Comparison of ENCODE assay signal across 16 cellular contexts in the genomic region with DNA sequence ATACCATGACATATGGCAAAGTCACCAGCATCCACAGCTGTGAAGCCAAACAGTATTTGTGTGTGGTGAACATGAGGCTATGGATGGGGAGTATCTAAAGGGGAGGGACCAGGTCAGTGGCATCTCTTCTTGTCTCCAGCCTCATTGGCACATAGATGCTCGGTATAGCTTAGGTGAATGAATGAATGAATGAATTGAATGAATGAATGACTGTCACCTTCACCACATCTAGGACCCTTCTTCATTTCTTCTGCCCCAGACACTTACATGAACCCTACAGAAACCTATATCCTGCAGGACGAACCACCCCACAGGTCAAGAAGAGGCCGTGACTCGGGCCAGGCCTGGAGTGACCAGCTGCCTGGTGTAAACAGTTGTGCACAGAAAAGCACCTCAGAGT. TPM values are rescaled to one million over a fixed set of nuclear protein-coding genes. Genes with fewer than 3 reads are reported as not detected.
DNase-seq lines count a peak whose midpoint lies in the region; ATAC-seq, FAIRE-seq and TF ChIP-seq lines count a peak whose summit lies in the region.
"Had no signal": no experiment of that assay in that cellular context is flagged by ENCODE, and none has a peak within 500 bp of the region (broad histone marks: within the 10 kb centered on the region; RNA-seq: fewer than 3 reads in every experiment).

No MANE protein-coding gene starts in this region.

- H3K36me3 Mint-ChIP-seq in CD14-positive monocyte = peaks cover 19 to 20% of the 10 kb centered on the region in 2 donors
- H3K36me3 Mint-ChIP-seq in CD8-positive, alpha-beta T cell = no peaks in the 10 kb centered on the region
- H3K36me3 Mint-ChIP-seq in activated T-cell treated with anti-CD3 and anti-CD28 coated beads, Interleukin-2, amount 50 U/mL, for 24 hours (ENCODE audit: low read depth) = no peaks in the 10 kb centered on the region
- H3K36me3 Mint-ChIP-seq: CD8-positive, alpha-beta memory T cell had no signal

- H3K79me2 ChIP-seq in GM12878 (ENCODE audit: control insufficient read depth, insufficient read depth, low read length) = no peaks in the 10 kb centered on the region

- H3K27me3 ChIP-seq in GM12878 (replicated peaks in 1 of 2; ENCODE audit: control insufficient read depth in 2 of 2, insufficient read depth in 2 of 2, low read length in 1 of 2) (no peaks in the 10 kb centered on the region), neutrophil (no peaks in the 10 kb centered on the region)
- H3K27me3 ChIP-seq in CD8-positive, alpha-beta T cell (ENCODE audit: insufficient read depth, low read length) = no peaks in the 10 kb centered on the region

- no peaks in the 10 kb centered on the region for H4K20me1 ChIP-seq in GM12878 (ENCODE audit: control insufficient read depth, insufficient read depth)

- RAD21 ChIA-PET in GM12878 (lab: Charles Lee; ENCODE audit: unreplicated experiment) = no interaction called here

- POLR2A ChIA-PET in GM12878 (lab: Charles Lee) = no interaction called here
- POLR2A ChIA-PET in CD8-positive, alpha-beta T cell (lab: Charles Lee) = no interaction called here

- TF ChIP-seq EP300 in GM12878 (IDR thresholded peaks at IDR 0.05; ENCODE audit: borderline replicate concordance in 1 of 2, control insufficient read depth in 1 of 2, low read depth in 2 of 2, low read length in 2 of 2) = no peak

- no TSS peak for BruUV-seq in GM12878 (replicated peaks; lab: Mats Ljungman, UMichigan)

- H2AFZ ChIP-seq in GM12878 (ENCODE audit: control insufficient read depth, low read depth, low read length) = no peak overlapping the region

- DNase-seq in CD14-positive monocyte (ENCODE audit: low spot score) (no peak), GM12891 (ENCODE audit: insufficient read length, low spot score) (no peak), GM12878 (ENCODE audit: low read depth, low spot score) (no peak), omental fat pad (ENCODE audit: low spot score) (no peak)
- DNase-seq in CD8-positive, alpha-beta T cell = no peak
- DNase-seq in activated T-cell treated with anti-CD3 and anti-CD28 coated beads, Interleukin-2, amount 50 U/mL, for 24 hours = no peak
- DNase-seq: ACHN; BE2C; CD8-positive, alpha-beta memory T cell; DMS 273 treated with DMSO at 0.1 percent for 48 hours had no signal

- no peak for TF ChIP-seq POLR2A in GM12891 (IDR thresholded peaks at IDR 0.05; ENCODE audit: low read depth, low read length)
- TF ChIP-seq POLR2A in GM12878 (IDR thresholded peaks at IDR 0.05; ENCODE audit: low read depth, low read length) = no peak

- H3K27me3 Mint-ChIP-seq in CD14-positive monocyte (ENCODE audit: low read depth in 3 of 3) = peaks cover 0 to 5% (median 0%) of the 10 kb centered on the region in 3 donors
- peaks cover 21% of the 10 kb centered on the region for H3K27me3 Mint-ChIP-seq in CD8-positive, alpha-beta T cell (ENCODE audit: low read depth)
- peaks cover 39% of the 10 kb centered on the region for H3K27me3 Mint-ChIP-seq in activated T-cell treated with anti-CD3 and anti-CD28 coated beads, Interleukin-2, amount 50 U/mL, for 24 hours

- peak; percentile 9 for FAIRE-seq in GM12891 (lab: Jason Lieb, UNC)
- no peak for FAIRE-seq in GM12878 (lab: Jason Lieb, UNC)
- FAIRE-seq: A204.1, H1 had no signal

- ATAC-seq in GM12878 = no peak
- no peak for ATAC-seq in CD8-positive, alpha-beta T cell
- no peak for ATAC-seq in GM18909 (IDR thresholded peaks at IDR 0.05; ENCODE audit: poor library complexity, unreplicated experiment)
- ATAC-seq in omental fat pad (ENCODE audit: low FRiP score) = no peak

- peak overlapping the region in 1 of 2 donors; percentile 96 for H3K4me3 Mint-ChIP-seq in CD14-positive monocyte
- H3K4me3 Mint-ChIP-seq in CD8-positive, alpha-beta T cell = no peak overlapping the region
- H3K4me3 Mint-ChIP-seq in activated T-cell treated with anti-CD3 and anti-CD28 coated beads, Interleukin-2, amount 50 U/mL, for 24 hours = no peak overlapping the region
- H3K4me3 Mint-ChIP-seq: H9 had no signal

- no peaks in the 10 kb centered on the region for H3K9me3 ChIP-seq in GM12878 (replicated peaks; ENCODE audit: control insufficient read depth, insufficient read depth, low read length)
- H3K9me3 ChIP-seq in neutrophil = no peaks in the 10 kb centered on the region
- no peaks in the 10 kb centered on the region for H3K9me3 ChIP-seq in CD8-positive, alpha-beta T cell (ENCODE audit: low read length)
- H3K9me3 ChIP-seq: BE2C had no signal

- H3K27ac Mint-ChIP-seq in CD14-positive monocyte = peak overlapping the region; percentile 60 to 95 (median 91)
- H3K27ac Mint-ChIP-seq in CD8-positive, alpha-beta T cell = no peak overlapping the region
- no peak overlapping the region for H3K27ac Mint-ChIP-seq in activated T-cell treated with anti-CD3 and anti-CD28 coated beads, Interleukin-2, amount 50 U/mL, for 24 hours
- H3K27ac Mint-ChIP-seq: CD8-positive, alpha-beta memory T cell; H9 had no signal

- no peak for TF ChIP-seq CTCF in CD14-positive monocyte (IDR thresholded peaks at IDR 0.05)
- no peak for TF ChIP-seq CTCF in GM12878 (IDR thresholded peaks at IDR 0.05 in 2 of 3, conservative IDR thresholded peaks at IDR 0.05 in 1 of 3; ENCODE audit: control insufficient read depth in 2 of 3, extremely low read depth in 1 of 3, insufficient read depth in 1 of 3, low read depth in 3 of 3, low read length in 3 of 3)
- no peak for TF ChIP-seq CTCF in neutrophil (IDR thresholded peaks at IDR 0.05)
- TF ChIP-seq CTCF in CD8-positive, alpha-beta T cell (IDR thresholded peaks at IDR 0.05) = no peak
- TF ChIP-seq CTCF in omental fat pad (IDR thresholded peaks at IDR 0.05) = no peak

- no peak overlapping the region for H3K9ac ChIP-seq in GM12878 (ENCODE audit: control insufficient read depth, insufficient read depth, low read length)

- intact Hi-C loops in CD14-positive monocyte (cut with micrococcal nuclease) (no loop called here), GM12878 (cut with micrococcal nuclease; ENCODE audit: unreplicated experiment) (no loop called here)
- intact Hi-C loops in CD8-positive, alpha-beta T cell (cut with DNase I, micrococcal nuclease) = no loop called here

- H3K4me1 Mint-ChIP-seq in CD14-positive monocyte = peaks cover 62% of the 10 kb centered on the region
- no peaks in the 10 kb centered on the region for H3K4me1 Mint-ChIP-seq in CD8-positive, alpha-beta T cell (ENCODE audit: low read depth)
- peaks cover 2% of the 10 kb centered on the region for H3K4me1 Mint-ChIP-seq in activated T-cell treated with anti-CD3 and anti-CD28 coated beads, Interleukin-2, amount 50 U/mL, for 24 hours (ENCODE audit: low read depth)
- H3K4me1 Mint-ChIP-seq: CD8-positive, alpha-beta memory T cell; H9 had no signal

- H3K4me3 ChIP-seq in GM12878 (no peak overlapping the region), neutrophil (ENCODE audit: low read depth in 1 of 2, low read length in 1 of 2) (peak overlapping the region; percentile 52 to 55)
- no peak overlapping the region for H3K4me3 ChIP-seq in CD8-positive, alpha-beta T cell (ENCODE audit: low read depth, low read length)

- peaks cover 0 to 2% (median 0%) of the 10 kb centered on the region in 7 donors for H3K9me3 Mint-ChIP-seq in CD14-positive monocyte
- no peaks in the 10 kb centered on the region for H3K9me3 Mint-ChIP-seq in CD8-positive, alpha-beta T cell
- no peaks in the 10 kb centered on the region for H3K9me3 Mint-ChIP-seq in activated T-cell treated with anti-CD3 and anti-CD28 coated beads, Interleukin-2, amount 50 U/mL, for 24 hours
- H3K9me3 Mint-ChIP-seq: CD8-positive, alpha-beta memory T cell had no signal

- CTCF ChIA-PET in GM12878 (lab: Yijun Ruan, JAX) = no interaction called here
- CTCF ChIA-PET in CD8-positive, alpha-beta T cell (lab: Charles Lee) = no interaction called here

- H3K27ac ChIP-seq in GM12878 (ENCODE audit: control insufficient read depth, insufficient read depth) (no peak overlapping the region), neutrophil (peak overlapping the region; percentile 76)
- H3K27ac ChIP-seq in CD8-positive, alpha-beta T cell (ENCODE audit: low read depth, low read length) = no peak overlapping the region

- no peaks in the 10 kb centered on the region; the same call in 1 of the 2 replicates for H3K4me1 ChIP-seq in GM12878 (ENCODE audit: control insufficient read depth, insufficient read depth, low read length)
- peaks cover 38 to 44% of the 10 kb centered on the region in 2 experiments for H3K4me1 ChIP-seq in neutrophil (ENCODE audit: control insufficient read depth in 1 of 2, insufficient read depth in 1 of 2, low read depth in 1 of 2, low read length in 1 of 2)
- H3K4me1 ChIP-seq in CD8-positive, alpha-beta T cell (ENCODE audit: insufficient read depth, low read length) = no peaks in the 10 kb centered on the region
- H3K4me1 ChIP-seq: BE2C had no signal

- 47% methylated on average over 4 of the region's 4 CpGs for WGBS in GM12878 (ENCODE audit: insufficient coverage, insufficient replicate concordance, low lambda C conversion rate, missing lambda C conversion rate)

- H3K36me3 ChIP-seq in GM12878 (ENCODE audit: control insufficient read depth in 2 of 2, insufficient read depth in 2 of 2, low read length in 1 of 2) (no peaks in the 10 kb centered on the region), neutrophil (peaks cover 5% of the 10 kb centered on the region)
- no peaks in the 10 kb centered on the region for H3K36me3 ChIP-seq in CD8-positive, alpha-beta T cell (ENCODE audit: insufficient read depth, low read length)
- H3K36me3 ChIP-seq: BE2C had no signal

- H3K4me2 ChIP-seq in GM12878 (ENCODE audit: control insufficient read depth, insufficient read depth) = no peak overlapping the region

- TF ChIP-seq RAD21 in GM12878 (IDR thresholded peaks at IDR 0.05; ENCODE audit: insufficient read depth, low read depth, low read length) = no peak

- in situ Hi-C loops in GM12878 (cut with MboI) = no loop called here

- SMC1A ChIA-PET in GM12878 (lab: Charles Lee; ENCODE audit: uncharacterized antibody, unreplicated experiment) = no interaction called here

RNA-seq across cellular contexts. Expression of a gene that starts 14.5 kb away (rescaled TPM):
- 100 to 1,000 TPM; 229 to 264 TPM for polyA plus RNA-seq in CD14-positive monocyte
- 2.2 TPM for polyA plus RNA-seq in GM12891 (2012; ENCODE audit: low read depth, missing spikeins)
- total RNA-seq in GM12878 (2013; cell fraction: nucleolus; rRNA removed) = 3.5 TPM in 2 replicates
- 0.76 and 0.90 TPM in 2 replicates for total RNA-seq in GM12878 (2014; rRNA removed)
- 0.72 and 0.74 TPM in 2 replicates for total RNA-seq in GM12878 (2014; rRNA removed; fragmentation: Illumina TruSeq; extraction: Trizol)
- 0.62 and 0.66 TPM in 2 replicates for total RNA-seq in GM12878 (2021)
- 3.6 TPM for polyA plus RNA-seq in GM12878 (2011; ENCODE audit: low read depth)
- polyA plus RNA-seq in GM12878 (2011; rRNA removed) = 15.1 and 17.9 TPM in 2 replicates
- 9.1 and 9.9 TPM in 2 replicates for polyA plus RNA-seq in GM12878 (2011; cell fraction: cytosol; rRNA removed)
- 20.4 and 35.5 TPM in 2 replicates for polyA plus RNA-seq in GM12878 (2011; cell fraction: nucleus; rRNA removed)
- 2.3 and 2.8 TPM in 2 replicates for polyA plus RNA-seq in GM12878 (2012)
- polyA plus RNA-seq in GM12878 (2014; fragmentation: Illumina TruSeq; extraction: Trizol) = 0.57 and 1.2 TPM in 2 replicates
- 1 to 10 TPM; 1.2 to 1.4 TPM for polyA plus RNA-seq in GM12878 (2014; fragmentation: Nextera tagmentation; extraction: Ambion mirVana)
- 0.60 and 0.72 TPM in 2 replicates for polyA plus RNA-seq in GM12878 (2014; rRNA removed)
- polyA plus RNA-seq in GM12878 (2016; fragmentation: Nextera tagmentation; extraction: Ambion mirVana) = under 1 TPM in 1 of 2 experiments, not detected in 1; 0.29 TPM
- 5.8 and 6.4 TPM in 2 replicates for polyA minus RNA-seq in GM12878 (2011; rRNA and poly(A)+ RNA removed)
- polyA minus RNA-seq in GM12878 (2011; cell fraction: cytosol; rRNA and poly(A)+ RNA removed) = 2.7 and 4.3 TPM in 2 replicates
- polyA minus RNA-seq in GM12878 (2011; cell fraction: nucleus; rRNA and poly(A)+ RNA removed) = 5.1 and 7.5 TPM in 2 replicates
- total RNA-seq in CD8-positive, alpha-beta T cell = not detected
- total RNA-seq in omental fat pad = 10 to 100 TPM in 3 of 4 donors, 1 to 10 TPM in 1; 7.1 to 22.3 (median 18.0) TPM
- total RNA-seq: H1, HT-29 had no signal
- polyA plus RNA-seq: CD8-positive, alpha-beta memory T cell had no signal

RNA-seq across cellular contexts. Expression of a gene that starts 40.5 kb away (rescaled TPM):
- not detected for polyA plus RNA-seq in CD14-positive monocyte
- not detected for polyA plus RNA-seq in GM12891 (2012; ENCODE audit: low read depth, missing spikeins)
- total RNA-seq in GM12878 (2013; cell fraction: nucleolus; rRNA removed) = not detected in 2 replicates
- not detected in 2 replicates for total RNA-seq in GM12878 (2014; rRNA removed)
- not detected in 2 replicates for total RNA-seq in GM12878 (2014; rRNA removed; fragmentation: Illumina TruSeq; extraction: Trizol)
- not detected in 2 replicates for total RNA-seq in GM12878 (2021)
- polyA plus RNA-seq in GM12878 (2011; ENCODE audit: low read depth) = not detected
- polyA plus RNA-seq in GM12878 (2011; rRNA removed) = not detected in 2 replicates
- not detected in 2 replicates for polyA plus RNA-seq in GM12878 (2011; cell fraction: cytosol; rRNA removed)
- not detected in 2 replicates for polyA plus RNA-seq in GM12878 (2011; cell fraction: nucleus; rRNA removed)
- polyA plus RNA-seq in GM12878 (2012) = not detected in 2 replicates
- polyA plus RNA-seq in GM12878 (2014; fragmentation: Illumina TruSeq; extraction: Trizol) = not detected in 2 replicates
- polyA plus RNA-seq in GM12878 (2014; fragmentation: Nextera tagmentation; extraction: Ambion mirVana) = not detected
- polyA plus RNA-seq in GM12878 (2014; rRNA removed) = not detected in 2 replicates
- not detected for polyA plus RNA-seq in GM12878 (2016; fragmentation: Nextera tagmentation; extraction: Ambion mirVana)
- polyA minus RNA-seq in GM12878 (2011; rRNA and poly(A)+ RNA removed) = not detected in 2 replicates
- not detected in 2 replicates for polyA minus RNA-seq in GM12878 (2011; cell fraction: cytosol; rRNA and poly(A)+ RNA removed)
- polyA minus RNA-seq in GM12878 (2011; cell fraction: nucleus; rRNA and poly(A)+ RNA removed) = not detected in 2 replicates
- not detected for total RNA-seq in CD8-positive, alpha-beta T cell
- total RNA-seq in omental fat pad = not detected
- total RNA-seq: CD8-positive, alpha-beta memory T cell; H1; H9; HT-29 had no signal
- polyA plus RNA-seq: CD8-positive, alpha-beta memory T cell; H1 had no signal

Comparison
In these comparisons a context has a peak if more than half of its experiments do, and no peak if none do; other contexts are left out.
1. H3K27ac Mint-ChIP-seq: peak in CD14-positive monocyte (7 of 7); none in CD8-positive, alpha-beta T cell (single experiment) and activated T-cell treated with anti-CD3 and anti-CD28 coated beads, Interleukin-2, amount 50 U/mL, for 24 hours (single experiment).
2. H3K4me3 ChIP-seq: peak in neutrophil (2 of 2); none in GM12878 (single experiment) and CD8-positive, alpha-beta T cell (single experiment).